In the genomic region with DNA sequence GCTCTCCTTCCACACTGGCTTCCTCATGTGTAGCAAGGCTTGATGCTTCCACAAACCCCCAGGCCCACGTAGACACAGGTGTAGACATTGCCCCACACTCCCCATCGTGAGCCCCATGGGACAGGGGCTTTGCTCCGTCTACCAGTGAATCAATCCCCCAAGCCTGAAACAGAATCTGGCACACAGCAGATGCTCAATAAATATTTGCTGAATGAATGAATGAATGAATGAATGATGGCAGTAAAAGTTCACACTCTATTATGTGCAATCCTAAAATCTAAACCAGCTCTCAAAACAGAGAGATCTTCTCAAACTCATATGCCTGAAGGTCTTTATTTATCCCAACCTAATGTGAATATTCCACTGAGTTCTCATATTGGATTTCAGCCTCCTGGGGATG, we compare ENCODE assay signal across 21 cellular contexts.
DNase-seq lines count a peak whose midpoint lies in the region; ATAC-seq and TF ChIP-seq lines count a peak whose summit lies in the region.
"Had no signal": no experiment of that assay in that cellular context is flagged by ENCODE, and none has a peak within 500 bp of the region (broad histone marks: within the 10 kb centered on the region; RNA-seq: fewer than 3 reads in every experiment).

No MANE protein-coding gene starts in this region.

- H3K4me1 ChIP-seq in neuronal stem cell (ENCODE audit: control insufficient read depth in 2 of 2, insufficient read depth in 1 of 2, low read depth in 1 of 2, low read length in 2 of 2) (peaks cover 4 to 10% of the 10 kb centered on the region in 2 donors), upper lobe of right lung (peaks cover 7% of the 10 kb centered on the region)

- H3K27ac Mint-ChIP-seq in WTC11 = peak overlapping the region; percentile 78; the same call in 1 of the 2 replicates
- H3K27ac Mint-ChIP-seq: B cell; CD4-positive, CD25-positive, alpha-beta regulatory T cell; CD8-positive, alpha-beta T cell; GM23338; H9; HFFc6 had no signal

- no peaks in the 10 kb centered on the region for H3K79me1 ChIP-seq in neuronal stem cell (ENCODE audit: low read depth, low read length)

- H3K18ac ChIP-seq in neuronal stem cell (ENCODE audit: low read length) = peak overlapping the region; percentile 0

- in situ Hi-C loops in KBM-7 (cut with MboI; ENCODE audit: low pct_unique_long_range_greater_than_20kb, low sequenced_read_pairs) = no loop called here

- H3K23ac ChIP-seq in neuronal stem cell (ENCODE audit: low read depth, low read length, poor library complexity) = no peak overlapping the region

- WGBS in neuronal stem cell (ENCODE audit: extremely low coverage in 2 of 2, insufficient read length in 2 of 2, insufficient replicate concordance in 1 of 2), 2 donors = no CpG with 5 or more reads among the region's 3 CpGs

- H4K91ac ChIP-seq in neuronal stem cell (ENCODE audit: low read depth, low read length, poor library complexity) = no peak overlapping the region

- ATAC-seq in Right ventricle myocardium inferior = no peak
- no peak for ATAC-seq in WTC11
- ATAC-seq in upper lobe of right lung = no peak
- no peak for ATAC-seq in HG03354 (IDR thresholded peaks at IDR 0.05; ENCODE audit: poor library complexity, severe bottlenecking, unreplicated experiment)
- ATAC-seq: CD8-positive, alpha-beta T cell; GM23338; HCT116 had no signal

- no peak overlapping the region for H2BK5ac ChIP-seq in neuronal stem cell (ENCODE audit: low read length)

- H3K4me3 Mint-ChIP-seq in WTC11 = no peak overlapping the region
- H3K4me3 Mint-ChIP-seq: B cell; CD4-positive, CD25-positive, alpha-beta regulatory T cell; CD8-positive, alpha-beta T cell; GM23338; H9; HFFc6 had no signal

- peak overlapping the region; percentile 30 for H2AK5ac ChIP-seq in neuronal stem cell (ENCODE audit: low read depth, low read length)

- H3K4ac ChIP-seq in neuronal stem cell (ENCODE audit: low read length) = no peak overlapping the region

- intact Hi-C loops in cardiac septum (cut with DNase I) (no loop called here), Right ventricle myocardium inferior (cut with DNase I) (no loop called here), upper lobe of right lung (cut with DNase I) (no loop called here)

- H3K36me3 ChIP-seq in neuronal stem cell (replicated peaks in 1 of 2; ENCODE audit: control insufficient read depth in 2 of 2, insufficient read depth in 2 of 2, low read length in 2 of 2) (no peaks in the 10 kb centered on the region), upper lobe of right lung (no peaks in the 10 kb centered on the region)
- H3K36me3 ChIP-seq: BLaER1 had no signal

- H3K4me3 ChIP-seq in neuronal stem cell (ENCODE audit: low read length in 2 of 2) = no peak overlapping the region
- H3K4me3 ChIP-seq in upper lobe of right lung = no peak overlapping the region
- H3K4me3 ChIP-seq: BLaER1, GM23338 had no signal

- TF ChIP-seq CTCF in WTC11 (IDR thresholded peaks at IDR 0.05) (no peak), upper lobe of right lung (IDR thresholded peaks at IDR 0.05) (no peak)

- H3K27me3 ChIP-seq in neuronal stem cell (ENCODE audit: control insufficient read depth in 3 of 3, insufficient read depth in 3 of 3, low read depth in 1 of 3, low read length in 3 of 3) (no peaks in the 10 kb centered on the region), upper lobe of right lung (no peaks in the 10 kb centered on the region)
- H3K27me3 ChIP-seq: BLaER1 had no signal

- no peak overlapping the region for H3K9ac ChIP-seq in neuronal stem cell (ENCODE audit: low read depth, low read length, poor library complexity)
- H3K9ac ChIP-seq: BLaER1 had no signal

- no peak overlapping the region for H2AFZ ChIP-seq in neuronal stem cell (ENCODE audit: low read length)
- H2AFZ ChIP-seq: GM23338 had no signal

- H3K4me1 Mint-ChIP-seq in WTC11 = peaks cover 46% of the 10 kb centered on the region
- H3K4me1 Mint-ChIP-seq: CD4-positive, CD25-positive, alpha-beta regulatory T cell had no signal

- no peak overlapping the region for H3K14ac ChIP-seq in neuronal stem cell (ENCODE audit: low read length)

- no peak overlapping the region for H3K4me2 ChIP-seq in neuronal stem cell (ENCODE audit: insufficient read depth, low read length, poor library complexity, severe bottlenecking)
- H3K4me2 ChIP-seq: BLaER1, GM23338 had no signal

- POLR2A ChIA-PET in WTC11 (lab: Charles Lee) = no interaction called here

- H3K27me3 Mint-ChIP-seq in WTC11 (ENCODE audit: low read depth) = no peaks in the 10 kb centered on the region
- H3K27me3 Mint-ChIP-seq: CD4-positive, CD25-positive, alpha-beta regulatory T cell had no signal

- H3K9me3 ChIP-seq in neuronal stem cell (replicated peaks in 1 of 2; ENCODE audit: control insufficient read depth in 2 of 2, insufficient read depth in 1 of 2, low read depth in 1 of 2, low read length in 2 of 2) = peaks cover 0 to under 1% of the 10 kb centered on the region in 2 donors
- H3K9me3 ChIP-seq in upper lobe of right lung = no peaks in the 10 kb centered on the region
- H3K9me3 ChIP-seq: BLaER1, Caco-2 had no signal

- no peak overlapping the region for H4K8ac ChIP-seq in neuronal stem cell (ENCODE audit: low read depth, low read length)

- H2BK15ac ChIP-seq in neuronal stem cell (ENCODE audit: low read length) = peak overlapping the region; percentile 6

- H2BK12ac ChIP-seq in neuronal stem cell (ENCODE audit: low read length) = no peak overlapping the region

- CTCF ChIA-PET in WTC11 (lab: Charles Lee) = no interaction called here

- peaks cover 24% of the 10 kb centered on the region for H3K36me3 Mint-ChIP-seq in WTC11
- H3K36me3 Mint-ChIP-seq: CD4-positive, CD25-positive, alpha-beta regulatory T cell; CD8-positive, alpha-beta T cell had no signal

- no peak overlapping the region for H2BK120ac ChIP-seq in neuronal stem cell (ENCODE audit: low read depth, low read length)

- H3K9me3 Mint-ChIP-seq in WTC11 = peaks cover under 1% of the 10 kb centered on the region; the same call in 1 of the 2 replicates
- H3K9me3 Mint-ChIP-seq: CD8-positive, alpha-beta T cell; HFFc6 had no signal

- DNase-seq in cardiac septum (ENCODE audit: low spot score) (peak; percentile 38), Right ventricle myocardium inferior (ENCODE audit: missing footprints) (no peak), WTC11 (ENCODE audit: low spot score) (no peak), neuronal stem cell (ENCODE audit: low spot score) (no peak), upper lobe of right lung (peak; percentile 30), KBM-7 (no peak), cerebellar cortex (ENCODE audit: low spot score) (no peak)
- DNase-seq: Caco-2; CD4-positive, CD25-positive, alpha-beta regulatory T cell; CD8-positive, alpha-beta T cell; DMS153; DND-41; H9; HFFc6 had no signal

- no peak overlapping the region for H3K27ac ChIP-seq in neuronal stem cell (replicated peaks; ENCODE audit: low read length)
- no peak overlapping the region for H3K27ac ChIP-seq in upper lobe of right lung
- H3K27ac ChIP-seq: 22Rv1, C4-2B had no signal

TF ChIP-seq in WTC11, 78 proteins besides CTCF, POLR2A, EP300 and RAD21:
- TF ChIP-seq GABPB1 (CRISPR knock-in tag; IDR thresholded peaks at IDR 0.05) = no peak
TF ChIP-seq in WTC11: peak in this region for 0.

Comparison
In these comparisons a context has a peak if more than half of its experiments do, and no peak if none do; other contexts are left out.
1. DNase-seq: peak in cardiac septum (single experiment) and upper lobe of right lung (single experiment); none in Right ventricle myocardium inferior (single experiment), WTC11 (single experiment), neuronal stem cell (single experiment), KBM-7 (single experiment) and cerebellar cortex (single experiment).